16 cellular contexts compared by ENCODE assay signal in genomic region chr4:22241415-22241814, GRCh38.
DNase-seq lines count a peak whose midpoint lies in the region; ATAC-seq and TF ChIP-seq lines count a peak whose summit lies in the region.
"Had no signal": no experiment of that assay in that cellular context is flagged by ENCODE, and none has a peak within 500 bp of the region (broad histone marks: within the 10 kb centered on the region; RNA-seq: fewer than 3 reads in every experiment).

No MANE protein-coding gene starts in this region.

- no peak for TF ChIP-seq CTCF in activated CD8-positive, alpha-beta T cell treated with anti-CD3 and anti-CD28 coated beads for 36 hours (IDR thresholded peaks at IDR 0.05)
- TF ChIP-seq CTCF in colonic mucosa (IDR thresholded peaks at IDR 0.05) (no peak), omental fat pad (IDR thresholded peaks at IDR 0.05) (no peak), progenitor cell of endocrine pancreas (IDR thresholded peaks at IDR 0.05; ENCODE audit: unreplicated experiment) (no peak)

- no peak overlapping the region for H3K9ac ChIP-seq in colonic mucosa (ENCODE audit: low read depth in 2 of 2, low read length in 2 of 2)

- CTCF ChIA-PET in activated CD8-positive, alpha-beta T cell treated with anti-CD3 and anti-CD28 coated beads, Interleukin-2, amount 10 ng/mL, durations not matched to agents 7 days and 5 days (lab: Charles Lee) = interaction anchor here (0.5 kb wide), 1 partner anchor 22 kb away, joined by 3 read pairs; no protein-coding TSS in a partner anchor
- CTCF ChIA-PET in activated CD8-positive, alpha-beta T cell treated with anti-CD3 and anti-CD28 coated beads for 36 hours (lab: Charles Lee) = no interaction called here

- POLR2A ChIA-PET in activated CD8-positive, alpha-beta T cell treated with anti-CD3 and anti-CD28 coated beads, Interleukin-2, amount 10 ng/mL, durations not matched to agents 7 days and 5 days (lab: Charles Lee) = no interaction called here
- POLR2A ChIA-PET in activated CD8-positive, alpha-beta T cell treated with anti-CD3 and anti-CD28 coated beads for 36 hours (lab: Charles Lee) = no interaction called here

- no peak overlapping the region for H3K4me3 ChIP-seq in colonic mucosa
- H3K4me3 ChIP-seq: GM23338 had no signal

- ATAC-seq in activated CD8-positive, alpha-beta T cell treated with anti-CD3 and anti-CD28 coated beads, Interleukin-2, amount 10 ng/mL, durations not matched to agents 7 days and 5 days = peak; percentile 45
- no peak for ATAC-seq in activated CD8-positive, alpha-beta T cell treated with anti-CD3 and anti-CD28 coated beads for 36 hours
- no peak for ATAC-seq in omental fat pad (ENCODE audit: low FRiP score)
- ATAC-seq: GM23338 had no signal

- H3K27ac Mint-ChIP-seq in activated CD8-positive, alpha-beta T cell treated with anti-CD3 and anti-CD28 coated beads, Interleukin-2, amount 10 ng/mL, durations not matched to agents 7 days and 5 days = peak overlapping the region; percentile 48
- no peak overlapping the region for H3K27ac Mint-ChIP-seq in activated CD8-positive, alpha-beta T cell treated with anti-CD3 and anti-CD28 coated beads for 36 hours
- H3K27ac Mint-ChIP-seq in progenitor cell of endocrine pancreas = no peak overlapping the region
- H3K27ac Mint-ChIP-seq: B cell; CD4-positive, alpha-beta T cell; GM23338 had no signal

- intact Hi-C loops in activated CD8-positive, alpha-beta T cell treated with anti-CD3 and anti-CD28 coated beads for 36 hours (cut with micrococcal nuclease) = no loop called here
- intact Hi-C loops in colonic mucosa (cut with DNase I) = no loop called here

- no peaks in the 10 kb centered on the region for H3K27me3 Mint-ChIP-seq in activated CD8-positive, alpha-beta T cell treated with anti-CD3 and anti-CD28 coated beads, Interleukin-2, amount 10 ng/mL, durations not matched to agents 7 days and 5 days (ENCODE audit: low read depth)
- H3K27me3 Mint-ChIP-seq in activated CD8-positive, alpha-beta T cell treated with anti-CD3 and anti-CD28 coated beads for 36 hours = no peaks in the 10 kb centered on the region
- no peaks in the 10 kb centered on the region for H3K27me3 Mint-ChIP-seq in progenitor cell of endocrine pancreas
- H3K27me3 Mint-ChIP-seq: B cell had no signal

- peaks cover 2% of the 10 kb centered on the region for H3K36me3 Mint-ChIP-seq in activated CD8-positive, alpha-beta T cell treated with anti-CD3 and anti-CD28 coated beads, Interleukin-2, amount 10 ng/mL, durations not matched to agents 7 days and 5 days (ENCODE audit: low read depth)
- no peaks in the 10 kb centered on the region for H3K36me3 Mint-ChIP-seq in activated CD8-positive, alpha-beta T cell treated with anti-CD3 and anti-CD28 coated beads for 36 hours (ENCODE audit: low read depth)
- no peaks in the 10 kb centered on the region for H3K36me3 Mint-ChIP-seq in progenitor cell of endocrine pancreas (ENCODE audit: insufficient read depth)

- H3K4me1 ChIP-seq in colonic mucosa = no peaks in the 10 kb centered on the region

- H3K36me3 ChIP-seq in colonic mucosa = no peaks in the 10 kb centered on the region

- H3K27ac ChIP-seq in colonic mucosa = peak overlapping the region; percentile 52

- H3K9me3 ChIP-seq in colonic mucosa = no peaks in the 10 kb centered on the region

- peak overlapping the region; percentile 43 for H3K4me3 Mint-ChIP-seq in activated CD8-positive, alpha-beta T cell treated with anti-CD3 and anti-CD28 coated beads, Interleukin-2, amount 10 ng/mL, durations not matched to agents 7 days and 5 days
- no peak overlapping the region for H3K4me3 Mint-ChIP-seq in activated CD8-positive, alpha-beta T cell treated with anti-CD3 and anti-CD28 coated beads for 36 hours
- H3K4me3 Mint-ChIP-seq in progenitor cell of endocrine pancreas (ENCODE audit: low read depth) = no peak overlapping the region
- H3K4me3 Mint-ChIP-seq: B cell; CD4-positive, alpha-beta T cell; GM23338 had no signal

- H3K4me1 Mint-ChIP-seq in activated CD8-positive, alpha-beta T cell treated with anti-CD3 and anti-CD28 coated beads, Interleukin-2, amount 10 ng/mL, durations not matched to agents 7 days and 5 days (ENCODE audit: low read depth) = peaks cover 30% of the 10 kb centered on the region
- peaks cover 7% of the 10 kb centered on the region for H3K4me1 Mint-ChIP-seq in activated CD8-positive, alpha-beta T cell treated with anti-CD3 and anti-CD28 coated beads for 36 hours (ENCODE audit: low read depth)
- peaks cover 10% of the 10 kb centered on the region for H3K4me1 Mint-ChIP-seq in progenitor cell of endocrine pancreas (ENCODE audit: low read depth)
- H3K4me1 Mint-ChIP-seq: B cell had no signal

- DNase-seq in activated CD8-positive, alpha-beta T cell treated with anti-CD3 and anti-CD28 coated beads, Interleukin-2, amount 10 ng/mL, durations not matched to agents 7 days and 5 days = no peak
- no peak for DNase-seq in activated CD8-positive, alpha-beta T cell treated with anti-CD3 and anti-CD28 coated beads for 36 hours
- DNase-seq in DMS53 (lab: John Stamatoyannopoulos, UW) (peak; percentile 29), GF-D8 (lab: John Stamatoyannopoulos, UW) (peak; percentile 22), colonic mucosa (no peak), omental fat pad (ENCODE audit: low spot score) (no peak), progenitor cell of endocrine pancreas (ENCODE audit: low spot score, unreplicated experiment) (no peak)
- DNase-seq: C1 segment of cervical spinal cord; Calu3; CD4-positive, alpha-beta T cell; DMS 273 treated with DMSO at 0.1 percent for 48 hours; DMS79 treated with DMSO at 0.1 percent for 48 hours; EL; H7 had no signal

- no peaks in the 10 kb centered on the region for H3K27me3 ChIP-seq in colonic mucosa

- no peaks in the 10 kb centered on the region for H3K9me3 Mint-ChIP-seq in activated CD8-positive, alpha-beta T cell treated with anti-CD3 and anti-CD28 coated beads, Interleukin-2, amount 10 ng/mL, durations not matched to agents 7 days and 5 days (ENCODE audit: insufficient read depth)
- H3K9me3 Mint-ChIP-seq in activated CD8-positive, alpha-beta T cell treated with anti-CD3 and anti-CD28 coated beads for 36 hours = peaks cover 2% of the 10 kb centered on the region
- H3K9me3 Mint-ChIP-seq in progenitor cell of endocrine pancreas (ENCODE audit: low read depth) = peaks cover 5% of the 10 kb centered on the region
- H3K9me3 Mint-ChIP-seq: GM23338 had no signal

Comparison
In these comparisons a context has a peak if more than half of its experiments do, and no peak if none do; other contexts are left out.
1. DNase-seq: peak in DMS53 (single experiment) and GF-D8 (single experiment); none in activated CD8-positive, alpha-beta T cell treated with anti-CD3 and anti-CD28 coated beads, Interleukin-2, amount 10 ng/mL, durations not matched to agents 7 days and 5 days (single experiment), activated CD8-positive, alpha-beta T cell treated with anti-CD3 and anti-CD28 coated beads for 36 hours (single experiment), colonic mucosa (single experiment), omental fat pad (single experiment) and progenitor cell of endocrine pancreas (single experiment).